In genomic region chr1:158552296-158552695, GRCh38 we compare ENCODE assay signal across 24 cellular contexts. TPM values are rescaled to one million over a fixed set of nuclear protein-coding genes. Genes with fewer than 3 reads are reported as not detected.
"Had no signal": no experiment of that assay in that cellular context is flagged by ENCODE, and none has a peak within 500 bp of the region (broad histone marks: within the 10 kb centered on the region; RNA-seq: fewer than 3 reads in every experiment).

No MANE protein-coding gene starts in this region.

- H3K9me3 ChIP-seq: SJSA1 had no signal

- H3K27me3 ChIP-seq: SJSA1 had no signal

- DNase-seq: KBM-7, MV-4-11, NCI-H1048, NCI-H1105, NCI-H1417, NCI-H1436 treated with DMSO at 0.1 percent for 48 hours, NCI-H1694, NCI-H187 treated with DMSO at 0.1 percent for 48 hours, NCI-H2029 treated with DMSO at 0.1 percent for 48 hours, NCI-H2171 treated with DMSO at 0.1 percent for 48 hours, NCI-H345, NCI-H446 treated with DMSO at 0.1 percent for 48 hours, NCI-H510A treated with DMSO at 0.1 percent for 48 hours, NCI-H526, NCI-H82, PC-3, SIG-M5 had no signal

- H3K4me3 ChIP-seq: SJSA1, SK-N-MC had no signal

- ATAC-seq: Panc1, PC-3 had no signal

- H3K27ac ChIP-seq: RWPE1, SJSA1, SK-N-MC had no signal

- H3K4me1 ChIP-seq: SJSA1 had no signal

- H3K36me3 ChIP-seq: SJSA1 had no signal

RNA-seq across cellular contexts. Expression of gene OR6Y1, which starts 1.9 kb away (rescaled TPM):
- total RNA-seq: HT-29, LHCN-M2, MCF 10A, PC-3, SJSA1 had no signal

RNA-seq across cellular contexts. Expression of gene OR6P1, which starts 18.1 kb away (rescaled TPM):
- total RNA-seq: HT-29, LHCN-M2, MCF 10A, PC-3, SJSA1 had no signal

RNA-seq across cellular contexts. Expression of gene OR10X1, which starts 27.4 kb away (rescaled TPM):
- total RNA-seq: HT-29, LHCN-M2, MCF 10A, PC-3, SJSA1 had no signal

RNA-seq across cellular contexts. Expression of gene OR10Z1, which starts 52.8 kb away (rescaled TPM):
- total RNA-seq: HT-29, LHCN-M2, MCF 10A, PC-3, SJSA1 had no signal
